1 cellular context compared by ENCODE assay signal in the genomic region with DNA sequence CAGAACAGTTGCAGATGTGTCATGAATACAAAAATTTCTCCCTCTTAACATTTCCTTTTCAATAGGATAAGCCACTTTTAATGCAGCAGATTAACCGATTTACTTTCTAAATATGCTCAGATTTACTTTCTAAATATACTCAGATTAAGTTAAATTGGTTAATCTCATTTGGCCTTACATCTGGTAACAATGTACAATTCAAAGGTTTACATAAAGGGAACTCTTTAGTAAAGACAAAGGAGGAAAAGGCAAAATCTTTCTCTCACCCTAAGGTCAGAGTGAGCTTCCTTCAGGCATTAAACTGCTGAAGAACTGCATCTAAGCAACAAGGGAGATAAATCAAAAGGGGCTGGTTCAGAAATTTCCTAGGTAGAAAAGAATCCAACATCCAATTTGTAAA.
TF ChIP-seq lines count a peak whose summit lies in the region.

No MANE protein-coding gene starts in this region.

TF ChIP-seq in SK-N-SH treated with all-trans-retinoic acid at 6 μM for 48 hours, 23 proteins besides CTCF, POLR2A, EP300 and RAD21 (continued from another document):
- TF ChIP-seq, protein P1, sequence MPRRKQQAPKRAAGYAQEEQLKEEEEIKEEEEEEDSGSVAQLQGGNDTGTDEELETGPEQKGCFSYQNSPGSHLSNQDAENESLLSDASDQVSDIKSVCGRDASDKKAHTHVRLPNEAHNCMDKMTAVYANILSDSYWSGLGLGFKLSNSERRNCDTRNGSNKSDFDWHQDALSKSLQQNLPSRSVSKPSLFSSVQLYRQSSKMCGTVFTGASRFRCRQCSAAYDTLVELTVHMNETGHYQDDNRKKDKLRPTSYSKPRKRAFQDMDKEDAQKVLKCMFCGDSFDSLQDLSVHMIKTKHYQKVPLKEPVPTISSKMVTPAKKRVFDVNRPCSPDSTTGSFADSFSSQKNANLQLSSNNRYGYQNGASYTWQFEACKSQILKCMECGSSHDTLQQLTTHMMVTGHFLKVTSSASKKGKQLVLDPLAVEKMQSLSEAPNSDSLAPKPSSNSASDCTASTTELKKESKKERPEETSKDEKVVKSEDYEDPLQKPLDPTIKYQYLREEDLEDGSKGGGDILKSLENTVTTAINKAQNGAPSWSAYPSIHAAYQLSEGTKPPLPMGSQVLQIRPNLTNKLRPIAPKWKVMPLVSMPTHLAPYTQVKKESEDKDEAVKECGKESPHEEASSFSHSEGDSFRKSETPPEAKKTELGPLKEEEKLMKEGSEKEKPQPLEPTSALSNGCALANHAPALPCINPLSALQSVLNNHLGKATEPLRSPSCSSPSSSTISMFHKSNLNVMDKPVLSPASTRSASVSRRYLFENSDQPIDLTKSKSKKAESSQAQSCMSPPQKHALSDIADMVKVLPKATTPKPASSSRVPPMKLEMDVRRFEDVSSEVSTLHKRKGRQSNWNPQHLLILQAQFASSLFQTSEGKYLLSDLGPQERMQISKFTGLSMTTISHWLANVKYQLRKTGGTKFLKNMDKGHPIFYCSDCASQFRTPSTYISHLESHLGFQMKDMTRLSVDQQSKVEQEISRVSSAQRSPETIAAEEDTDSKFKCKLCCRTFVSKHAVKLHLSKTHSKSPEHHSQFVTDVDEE (CRISPR knock-in tag; IDR thresholded peaks at IDR 0.05) = peak; percentile 55; the same call in 1 of the 2 replicates
- no peak for TF ChIP-seq POU6F1 (CRISPR knock-in tag; IDR thresholded peaks at IDR 0.05; ENCODE audit: borderline replicate concordance, low read depth)
- TF ChIP-seq, protein P2, sequence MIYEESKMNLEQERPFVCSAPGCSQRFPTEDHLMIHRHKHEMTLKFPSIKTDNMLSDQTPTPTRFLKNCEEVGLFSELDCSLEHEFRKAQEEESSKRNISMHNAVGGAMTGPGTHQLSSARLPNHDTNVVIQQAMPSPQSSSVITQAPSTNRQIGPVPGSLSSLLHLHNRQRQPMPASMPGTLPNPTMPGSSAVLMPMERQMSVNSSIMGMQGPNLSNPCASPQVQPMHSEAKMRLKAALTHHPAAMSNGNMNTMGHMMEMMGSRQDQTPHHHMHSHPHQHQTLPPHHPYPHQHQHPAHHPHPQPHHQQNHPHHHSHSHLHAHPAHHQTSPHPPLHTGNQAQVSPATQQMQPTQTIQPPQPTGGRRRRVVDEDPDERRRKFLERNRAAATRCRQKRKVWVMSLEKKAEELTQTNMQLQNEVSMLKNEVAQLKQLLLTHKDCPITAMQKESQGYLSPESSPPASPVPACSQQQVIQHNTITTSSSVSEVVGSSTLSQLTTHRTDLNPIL (CRISPR knock-in tag; IDR thresholded peaks at IDR 0.05; ENCODE audit: low read depth) = no peak
- no peak for TF ChIP-seq ZC3H10 (CRISPR knock-in tag; IDR thresholded peaks at IDR 0.05)
- TF ChIP-seq SNAI2 (CRISPR knock-in tag; IDR thresholded peaks at IDR 0.05) = no peak
